In genomic region chr9:110575169-110575568, GRCh38 we compare ENCODE assay signal across 21 cellular contexts. TPM values are rescaled to one million over a fixed set of nuclear protein-coding genes. Genes with fewer than 3 reads are reported as not detected.
DNase-seq lines count a peak whose midpoint lies in the region; ATAC-seq and TF ChIP-seq lines count a peak whose summit lies in the region.
"Had no signal": no experiment of that assay in that cellular context is flagged by ENCODE, and none has a peak within 500 bp of the region (broad histone marks: within the 10 kb centered on the region; RNA-seq: fewer than 3 reads in every experiment).

No MANE protein-coding gene starts in this region.

- H3K36me3 ChIP-seq in breast epithelium (no peaks in the 10 kb centered on the region), subcutaneous abdominal adipose tissue (ENCODE audit: control insufficient read depth in 5 of 5, insufficient read depth in 5 of 5, low read length in 5 of 5) (peaks cover 0 to 4% (median 0%) of the 10 kb centered on the region in 5 donors)
- H3K36me3 ChIP-seq: cardiac muscle cell, HAP-1, heart right ventricle, stomach had no signal

- peak overlapping the region in 1 of 5 donors; percentile 25 for H3K9ac ChIP-seq in subcutaneous abdominal adipose tissue (ENCODE audit: low read length in 5 of 5)

- H3K27ac ChIP-seq in breast epithelium (no peak overlapping the region), subcutaneous abdominal adipose tissue (ENCODE audit: low read depth, low read length) (no peak overlapping the region)
- H3K27ac ChIP-seq: 22Rv1, cardiac muscle cell, stomach had no signal

- H3K4me1 ChIP-seq in breast epithelium (no peaks in the 10 kb centered on the region), subcutaneous abdominal adipose tissue (ENCODE audit: control insufficient read depth in 5 of 5, insufficient read depth in 5 of 5, low read length in 5 of 5) (peaks cover 0 to 35% (median 19%) of the 10 kb centered on the region in 5 donors)
- H3K4me1 ChIP-seq: HAP-1 had no signal

- intact Hi-C loops in breast epithelium (cut with DNase I; ENCODE audit: low total_unique reads) (no loop called here), left ventricle myocardium superior (cut with micrococcal nuclease) (no loop called here)

- DNase-seq in DMS 273 (lab: John Stamatoyannopoulos, UW; ENCODE audit: unreplicated experiment) (peak; percentile 22), DMS 273 treated with DMSO at 0.1 percent for 48 hours (lab: John Stamatoyannopoulos, UW) (no peak), breast epithelium (ENCODE audit: low spot score in 2 of 2) (no peak), left ventricle myocardium superior (no peak), activated T-cell treated with anti-CD3 and anti-CD28 coated beads for 4 hours (no peak)
- no peak for DNase-seq in effector CD4-positive, alpha-beta T cell
- DNase-seq: activated CD4-positive, alpha-beta T cell treated with anti-CD3 and anti-CD28 coated beads for 48 hours; erythroblast; Karpas-422; NCI-H1105 treated with DMSO at 0.1 percent for 48 hours; NCI-H2107; NCI-H526; SIG-M5; stomach had no signal

- ATAC-seq in left ventricle myocardium superior (peak; percentile 8), GM21576 (IDR thresholded peaks at IDR 0.05; ENCODE audit: unreplicated experiment) (no peak)

- H3K9me3 ChIP-seq in breast epithelium, result no peaks in the 10 kb centered on the region
- no peaks in the 10 kb centered on the region for H3K9me3 ChIP-seq in subcutaneous abdominal adipose tissue (ENCODE audit: control insufficient read depth in 5 of 5, low read length in 5 of 5)
- H3K9me3 ChIP-seq: HAP-1, stomach had no signal

- peak overlapping the region in 2 of 3 donors; percentile 46 to 60 for H3K4me3 ChIP-seq in breast epithelium
- peak overlapping the region in 3 of 5 donors; percentile 44 to 61 (median 45) for H3K4me3 ChIP-seq in subcutaneous abdominal adipose tissue (ENCODE audit: low read depth in 1 of 5, low read length in 5 of 5)
- H3K4me3 ChIP-seq: cardiac muscle cell, HAP-1 had no signal

- TF ChIP-seq CTCF in breast epithelium (IDR thresholded peaks at IDR 0.05), result no peak

- TF ChIP-seq POLR2A in breast epithelium (IDR thresholded peaks at IDR 0.05), result no peak

- H3K27me3 ChIP-seq in breast epithelium (peaks cover 0 to 16% of the 10 kb centered on the region in 2 donors), subcutaneous abdominal adipose tissue (ENCODE audit: control insufficient read depth in 5 of 5, insufficient read depth in 4 of 5, low read length in 5 of 5) (peaks cover 0 to 5% (median 0%) of the 10 kb centered on the region in 5 donors)
- H3K27me3 ChIP-seq: cardiac muscle cell had no signal

RNA-seq across cellular contexts. Expression of gene SVEP1, which starts 4.4 kb away (rescaled TPM):
- total RNA-seq in breast epithelium, result 100 to 1,000 TPM in 1 of 3 donors, 10 to 100 TPM in 2; 54.6 to 158 (median 99.0) TPM
- total RNA-seq in left ventricle myocardium superior, result 5.7 TPM
- total RNA-seq: T-helper 1 cell treated with Interleukin-12 subunit alpha and Interleukin-12 subunit beta and Interleukin-4 antibody, amounts not matched to agents 30 ng/mL and 1 ng/mL, for 36 hours had no signal
